8 cellular contexts compared by ENCODE assay signal in genomic region chr1:145995148-145995851, GRCh38. TPM values are rescaled to one million over a fixed set of nuclear protein-coding genes. Genes with fewer than 3 reads are reported as not detected.
DNase-seq lines count a peak whose midpoint lies in the region; ATAC-seq, FAIRE-seq and TF ChIP-seq lines count a peak whose summit lies in the region.

No MANE protein-coding gene starts in this region.

- in situ Hi-C loops in G401 (cut with HindIII; ENCODE audit: low sequenced_read_pairs): no loop called here

- FAIRE-seq in pancreas (lab: Jason Lieb, UNC): no peak

- no peaks in the 10 kb centered on the region for H3K9me3 Mint-ChIP-seq in endothelial cell (ENCODE audit: unreplicated experiment)

- H3K27me3 ChIP-seq in Peyer's patch: no peaks in the 10 kb centered on the region
- no peaks in the 10 kb centered on the region for H3K27me3 ChIP-seq in pancreas

- peaks cover 5% of the 10 kb centered on the region for H3K27me3 Mint-ChIP-seq in endothelial cell (ENCODE audit: unreplicated experiment)

- H3K36me3 ChIP-seq in Peyer's patch (peaks cover 4 to 34% (median 5%) of the 10 kb centered on the region in 3 donors), pancreas (peaks cover 0 to 45% (median 20%) of the 10 kb centered on the region in 3 donors)

- peak in 2 of 6 experiments; percentile 2 to 15 for TF ChIP-seq CTCF in Peyer's patch (IDR thresholded peaks at IDR 0.05)
- TF ChIP-seq CTCF in endothelial cell (IDR thresholded peaks at IDR 0.05; ENCODE audit: unreplicated experiment): no peak
- TF ChIP-seq CTCF in pancreas (IDR thresholded peaks at IDR 0.05): no peak

- H3K4me1 ChIP-seq in Peyer's patch (peaks cover 0 to 45% (median 11%) of the 10 kb centered on the region in 4 donors), pancreas (peaks cover 16 to 49% (median 27%) of the 10 kb centered on the region in 3 donors)

- H3K4me3 ChIP-seq in Peyer's patch (peak overlapping the region; percentile 66 to 83 (median 72)), pancreas (peak overlapping the region; percentile 57 to 93 (median 65))

- intact Hi-C loops in pancreas (cut with DNase I): no loop called here

- DNase-seq in G401 (ENCODE audit: low spot score) (peak; percentile 39), Peyer's patch (peak in 1 of 3 donors; percentile 15), endothelial cell (ENCODE audit: low spot score) (no peak), pancreas (peak in 1 of 6 donors; percentile 25), HCEC 1CT (no peak), nucleus accumbens (lab: John Stamatoyannopoulos, UW) (no peak)
- no peak for DNase-seq in stimulated activated naive CD4-positive, alpha-beta T cell (lab: John Stamatoyannopoulos, UW)

- no peak for ATAC-seq in pancreas
- no peak for ATAC-seq in GM18868 (IDR thresholded peaks at IDR 0.05; ENCODE audit: unreplicated experiment)

- TF ChIP-seq POLR2A in Peyer's patch (IDR thresholded peaks at IDR 0.05): no peak

- H3K9me3 ChIP-seq in Peyer's patch (no peaks in the 10 kb centered on the region), pancreas (no peaks in the 10 kb centered on the region)

- H3K27ac Mint-ChIP-seq in endothelial cell (ENCODE audit: unreplicated experiment): peak overlapping the region; percentile 98

- H3K4me1 Mint-ChIP-seq in endothelial cell (ENCODE audit: unreplicated experiment): peaks cover 57% of the 10 kb centered on the region

- H3K27ac ChIP-seq in Peyer's patch: peak overlapping the region; percentile 94 to 99 (median 98)
- H3K27ac ChIP-seq in pancreas: peak overlapping the region; percentile 57 to 96 (median 89)

- peak overlapping the region; percentile 100 for H3K4me3 Mint-ChIP-seq in endothelial cell (ENCODE audit: unreplicated experiment)

- WGBS in pancreas, 2 donors: 0 to 1% methylated on average over 8 of the region's 8 CpGs

- peaks cover 42% of the 10 kb centered on the region for H3K36me3 Mint-ChIP-seq in endothelial cell (ENCODE audit: low read depth, unreplicated experiment)

RNA-seq across cellular contexts. Expression of gene TXNIP, which starts 1.1 kb away (rescaled TPM):
- total RNA-seq in G401 (2014; rRNA removed; shearing (Covaris generic)): 1.8 and 4.7 TPM in 2 replicates
- total RNA-seq in Peyer's patch (1,000 to 10,000 TPM in 2 of 4 donors, 100 to 1,000 TPM in 2; 313 to 1,366 (median 694) TPM), endothelial cell (ENCODE audit: unreplicated experiment) (107 TPM), pancreas (100 to 1,000 TPM; 167 to 491 (median 295) TPM)
- polyA plus RNA-seq in pancreas: 100 to 1,000 TPM; 105 to 224 TPM

RNA-seq across cellular contexts. Expression of gene HJV, which starts 26.2 kb away (rescaled TPM):
- not detected in 2 replicates for total RNA-seq in G401 (2014; rRNA removed; shearing (Covaris generic))
- total RNA-seq in Peyer's patch (not detected), endothelial cell (ENCODE audit: unreplicated experiment) (not detected), pancreas (not detected)
- under 1 TPM in 1 of 2 donors, not detected in 1; 0.07 TPM for polyA plus RNA-seq in pancreas

RNA-seq across cellular contexts. Expression of gene POLR3GL, which starts 30.8 kb away (rescaled TPM):
- 13.4 and 13.5 TPM in 2 replicates for total RNA-seq in G401 (2014; rRNA removed; shearing (Covaris generic))
- total RNA-seq in Peyer's patch (10 to 100 TPM in 3 of 4 donors, 1 to 10 TPM in 1; 8.7 to 25.6 (median 12.5) TPM), endothelial cell (ENCODE audit: unreplicated experiment) (12.4 TPM), pancreas (10 to 100 TPM in 1 of 6 donors, 1 to 10 TPM in 5; 3.9 to 10.8 (median 5.7) TPM)
- 10 to 100 TPM; 14.6 to 27.6 TPM for polyA plus RNA-seq in pancreas

RNA-seq across cellular contexts. Expression of gene ANKRD34A, which starts 30.9 kb away (rescaled TPM):
- total RNA-seq in G401 (2014; rRNA removed; shearing (Covaris generic)): 2.5 and 16.1 TPM in 2 replicates
- total RNA-seq in Peyer's patch: 1 to 10 TPM in 1 of 4 donors, under 1 TPM in 1, not detected in 2; 0.54 to 3.7 TPM
- 0.56 TPM for total RNA-seq in endothelial cell (ENCODE audit: unreplicated experiment)
- under 1 TPM; 0.04 to 0.28 (median 0.18) TPM for total RNA-seq in pancreas
- under 1 TPM; 0.34 to 0.38 TPM for polyA plus RNA-seq in pancreas

RNA-seq across cellular contexts. Expression of gene LIX1L, which starts 37.5 kb away (rescaled TPM):
- total RNA-seq in G401 (2014; rRNA removed; shearing (Covaris generic)): 31.7 and 32.1 TPM in 2 replicates
- total RNA-seq in Peyer's patch (10 to 100 TPM in 1 of 4 donors, 1 to 10 TPM in 3; 3.7 to 10.7 (median 4.5) TPM), endothelial cell (ENCODE audit: unreplicated experiment) (83.3 TPM), pancreas (10 to 100 TPM in 1 of 6 donors, 1 to 10 TPM in 5; 3.3 to 10.3 (median 5.8) TPM)
- 1 to 10 TPM; 2.9 to 6.8 TPM for polyA plus RNA-seq in pancreas

Comparison
In these comparisons a context has a peak if more than half of its experiments do, and no peak if none do; other contexts are left out.
1. RNA of gene TXNIP, which starts 1.1 kb away (total RNA-seq): 313 to 1,366 TPM in Peyer's patch, 167 to 491 TPM in pancreas and 107 TPM in endothelial cell (single experiment); 1.8 to 4.7 TPM in G401; every median in the first group is over 10 times any median in the second.